In the genomic region with DNA sequence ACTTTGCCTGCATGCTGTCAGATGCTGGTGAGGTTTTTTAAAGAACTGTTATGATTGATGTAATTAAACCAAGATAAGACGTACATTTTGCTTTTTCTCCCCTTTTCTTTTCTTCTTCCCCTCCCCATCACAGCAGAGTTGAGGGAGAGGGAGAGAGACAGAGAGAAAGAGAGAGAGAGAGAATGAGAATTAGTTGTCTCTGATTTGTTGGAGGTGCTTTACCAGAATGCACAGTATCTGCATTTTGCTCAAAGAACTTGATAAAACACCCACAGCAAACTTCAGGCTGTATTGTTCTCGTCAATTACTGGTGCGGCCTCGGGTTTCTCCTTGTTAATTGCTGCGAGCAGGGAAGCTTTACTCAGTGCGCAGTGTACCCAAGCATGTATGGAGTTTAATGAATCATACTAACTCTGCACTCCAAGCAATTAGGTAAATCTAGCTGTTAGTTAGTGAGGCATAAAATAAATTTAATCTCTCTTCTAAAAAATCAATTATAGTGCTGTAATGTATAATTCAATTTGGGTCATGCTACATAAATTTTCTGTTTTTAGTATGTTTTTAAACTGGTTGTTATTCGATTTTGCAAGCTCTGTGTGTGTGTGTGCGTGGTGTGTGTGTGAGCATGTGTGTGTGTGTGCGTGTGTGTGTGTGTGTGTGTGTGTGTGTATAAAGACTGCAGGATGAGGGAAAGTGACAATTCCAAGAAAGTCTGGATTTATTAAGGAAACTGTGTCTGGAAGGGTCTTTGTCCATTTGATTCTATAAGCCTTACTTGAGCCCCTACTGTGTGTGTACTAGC, we compare ENCODE assay signal across 22 cellular contexts.
DNase-seq lines count a peak whose midpoint lies in the region; TF ChIP-seq lines count a peak whose summit lies in the region.
"Had no signal": no experiment of that assay in that cellular context is flagged by ENCODE, and none has a peak within 500 bp of the region (broad histone marks: within the 10 kb centered on the region; RNA-seq: fewer than 3 reads in every experiment).

No MANE protein-coding gene starts in this region.

- no peak overlapping the region for H3K27ac ChIP-seq in esophagus squamous epithelium
- H3K27ac ChIP-seq: 22Rv1, C4-2B, Peyer's patch had no signal

- TF ChIP-seq CTCF in esophagus squamous epithelium (IDR thresholded peaks at IDR 0.05): no peak

- H3K4me1 ChIP-seq in esophagus squamous epithelium: no peaks in the 10 kb centered on the region
- H3K4me1 ChIP-seq: HAP-1, Peyer's patch had no signal

- no peaks in the 10 kb centered on the region for H3K36me3 ChIP-seq in esophagus squamous epithelium
- H3K36me3 ChIP-seq: HAP-1, Peyer's patch had no signal

- DNase-seq in DMS79 treated with DMSO at 0.1 percent for 48 hours (lab: John Stamatoyannopoulos, UW): peak; percentile 3
- DNase-seq in DMS79 (lab: John Stamatoyannopoulos, UW): no peak
- peak; percentile 7 for DNase-seq in NCI-H1436 treated with DMSO at 0.1 percent for 48 hours (lab: John Stamatoyannopoulos, UW)
- DNase-seq in astrocyte of the hippocampus (ENCODE audit: low read depth, low spot score): peak; percentile 56
- peak; percentile 46 for DNase-seq in renal cortical epithelial cell (ENCODE audit: low read depth)
- DNase-seq in NCI-H524 treated with DMSO at 0.1 percent for 48 hours (lab: John Stamatoyannopoulos, UW): no peak
- DNase-seq in esophagus squamous epithelium (lab: John Stamatoyannopoulos, UW): no peak
- DNase-seq in DMS153 treated with DMSO at 0.1 percent for 48 hours (lab: John Stamatoyannopoulos, UW; ENCODE audit: unreplicated experiment): no peak
- DNase-seq: Calu3; CD8-positive, alpha-beta memory T cell; DMS153; EL; GF-D8; Karpas-422; MV-4-11; NCI-H2029 treated with DMSO at 0.1 percent for 48 hours; NCI-H748 treated with DMSO at 0.1 percent for 48 hours; Peyer's patch had no signal

- peaks cover 0 to 50% (median 0%) of the 10 kb centered on the region in 4 donors for H3K27me3 ChIP-seq in esophagus squamous epithelium
- H3K27me3 ChIP-seq: Peyer's patch had no signal

- no peak overlapping the region for H3K4me3 ChIP-seq in esophagus squamous epithelium
- H3K4me3 ChIP-seq: GM23338, HAP-1, Peyer's patch had no signal

- H3K9me3 ChIP-seq in esophagus squamous epithelium: no peaks in the 10 kb centered on the region
- H3K9me3 ChIP-seq: HAP-1, Peyer's patch had no signal

- 73 to 76% methylated on average over 9 of the region's 9 CpGs for WGBS in esophagus squamous epithelium, 2 donors

- intact Hi-C loops in esophagus squamous epithelium (cut with DNase I): no loop called here

- TF ChIP-seq POLR2A in esophagus squamous epithelium (IDR thresholded peaks at IDR 0.05): no peak

Comparison
In these comparisons a context has a peak if more than half of its experiments do, and no peak if none do; other contexts are left out.
1. DNase-seq: peak in DMS79 treated with DMSO at 0.1 percent for 48 hours (single experiment), NCI-H1436 treated with DMSO at 0.1 percent for 48 hours (single experiment), astrocyte of the hippocampus (single experiment) and renal cortical epithelial cell (single experiment); none in DMS79 (single experiment), NCI-H524 treated with DMSO at 0.1 percent for 48 hours (single experiment), esophagus squamous epithelium (single experiment) and DMS153 treated with DMSO at 0.1 percent for 48 hours (single experiment).